20 cellular contexts compared by ENCODE assay signal in the genomic region with DNA sequence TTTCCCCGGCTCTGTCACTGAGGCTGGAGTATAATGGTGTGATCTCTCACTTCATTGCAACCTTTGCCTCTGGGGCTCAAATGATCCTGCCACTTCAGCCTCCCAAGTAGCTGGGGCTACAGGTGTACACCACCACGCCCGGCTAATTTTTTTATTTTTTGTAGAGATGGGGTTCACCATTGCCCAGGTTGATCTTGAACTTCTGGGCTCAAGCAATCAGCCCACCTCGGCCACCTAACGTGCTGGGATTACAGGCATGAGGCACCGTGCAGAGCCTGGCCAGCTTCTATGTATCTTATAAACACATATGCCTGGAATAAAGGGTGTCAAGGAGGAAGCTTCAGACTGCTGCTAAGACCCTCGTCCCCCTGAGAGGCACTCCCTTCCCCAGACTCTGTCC. TPM values are rescaled to one million over a fixed set of nuclear protein-coding genes. Genes with fewer than 3 reads are reported as not detected.
DNase-seq lines count a peak whose midpoint lies in the region; ATAC-seq and TF ChIP-seq lines count a peak whose summit lies in the region.
"Had no signal": no experiment of that assay in that cellular context is flagged by ENCODE, and none has a peak within 500 bp of the region (broad histone marks: within the 10 kb centered on the region; RNA-seq: fewer than 3 reads in every experiment).

No MANE protein-coding gene starts in this region.

- peak overlapping the region; percentile 10 for H3K27ac Mint-ChIP-seq in activated CD8-positive, alpha-beta T cell treated with anti-CD3 and anti-CD28 coated beads, Interleukin-2, amount 10 ng/mL, durations not matched to agents 7 days and 5 days
- no peak overlapping the region for H3K27ac Mint-ChIP-seq in activated CD8-positive, alpha-beta T cell treated with anti-CD3 and anti-CD28 coated beads for 36 hours
- H3K27ac Mint-ChIP-seq in activated B cell treated with CpG ODN at 0.5 μM for 24 hours (peak overlapping the region; percentile 6), nephron progenitor cell (peak overlapping the region; percentile 80)

- CTCF ChIA-PET in activated CD8-positive, alpha-beta T cell treated with anti-CD3 and anti-CD28 coated beads, Interleukin-2, amount 10 ng/mL, durations not matched to agents 7 days and 5 days (lab: Charles Lee) = interaction anchor here (0.7 to 1.0 kb wide), 3 partner anchors 29 to 191 kb away, joined by 3 to 6 read pairs (median 3); no protein-coding TSS in a partner anchor
- CTCF ChIA-PET in activated CD8-positive, alpha-beta T cell treated with anti-CD3 and anti-CD28 coated beads for 36 hours (lab: Charles Lee) = interaction anchor here (1.4 to 1.9 kb wide), 2 partner anchors 13 to 191 kb away, joined by 4 to 5 read pairs; no protein-coding TSS in a partner anchor
- CTCF ChIA-PET in activated B cell treated with CpG ODN at 0.5 μM for 24 hours (lab: Charles Lee) = no interaction called here

- H3K4me3 ChIP-seq in Karpas-422 (ENCODE audit: low read length) = no peak overlapping the region
- H3K4me3 ChIP-seq: A549, HAP-1, MG63, Peyer's patch had no signal

- H3K4me3 Mint-ChIP-seq in activated CD8-positive, alpha-beta T cell treated with anti-CD3 and anti-CD28 coated beads, Interleukin-2, amount 10 ng/mL, durations not matched to agents 7 days and 5 days = no peak overlapping the region
- H3K4me3 Mint-ChIP-seq in activated CD8-positive, alpha-beta T cell treated with anti-CD3 and anti-CD28 coated beads for 36 hours = no peak overlapping the region
- H3K4me3 Mint-ChIP-seq in activated B cell treated with CpG ODN at 0.5 μM for 24 hours (no peak overlapping the region), nephron progenitor cell (no peak overlapping the region)
- H3K4me3 Mint-ChIP-seq: B cell, CD14-positive monocyte had no signal

- peaks cover 61% of the 10 kb centered on the region for H3K79me2 ChIP-seq in Karpas-422 (ENCODE audit: low read length)

- no peaks in the 10 kb centered on the region for H3K9me2 ChIP-seq in Karpas-422 (replicated peaks; ENCODE audit: insufficient read depth, low read length)

- H3K9me3 ChIP-seq in Karpas-422 (ENCODE audit: low read length) = no peaks in the 10 kb centered on the region
- H3K9me3 ChIP-seq: A549, HAP-1, MG63, Peyer's patch had no signal

- peaks cover 11% of the 10 kb centered on the region for H3K36me3 ChIP-seq in Karpas-422 (ENCODE audit: insufficient read depth, low read length)
- H3K36me3 ChIP-seq: MG63, Peyer's patch had no signal

- H3K27me3 Mint-ChIP-seq in activated CD8-positive, alpha-beta T cell treated with anti-CD3 and anti-CD28 coated beads, Interleukin-2, amount 10 ng/mL, durations not matched to agents 7 days and 5 days (ENCODE audit: low read depth) = no peaks in the 10 kb centered on the region
- H3K27me3 Mint-ChIP-seq in activated CD8-positive, alpha-beta T cell treated with anti-CD3 and anti-CD28 coated beads for 36 hours = no peaks in the 10 kb centered on the region
- H3K27me3 Mint-ChIP-seq in activated B cell treated with CpG ODN at 0.5 μM for 24 hours = no peaks in the 10 kb centered on the region
- H3K27me3 Mint-ChIP-seq in nephron progenitor cell (ENCODE audit: low read depth, poor library complexity) = no peaks in the 10 kb centered on the region
- H3K27me3 Mint-ChIP-seq: B cell had no signal

- in situ Hi-C loops in GM13977 (cut with MboI; ENCODE audit: low pct_unique_long_range_greater_than_20kb, low sequenced_read_pairs, unreplicated experiment) = no loop called here

- H3K4me1 ChIP-seq in Karpas-422 (ENCODE audit: low read length) = peaks cover 50% of the 10 kb centered on the region

- H3K27ac ChIP-seq in Karpas-422 (ENCODE audit: low read length) = peak overlapping the region; percentile 92; the same call in 1 of the 2 replicates
- H3K27ac ChIP-seq: A549, Peyer's patch had no signal

- no peak for DNase-seq in activated CD8-positive, alpha-beta T cell treated with anti-CD3 and anti-CD28 coated beads, Interleukin-2, amount 10 ng/mL, durations not matched to agents 7 days and 5 days
- DNase-seq in activated CD8-positive, alpha-beta T cell treated with anti-CD3 and anti-CD28 coated beads for 36 hours = no peak
- no peak for DNase-seq in Karpas-422
- DNase-seq in activated B cell treated with CpG ODN at 0.5 μM for 24 hours = no peak
- no peak for DNase-seq in nephron progenitor cell
- no peak for DNase-seq in stimulated activated naive CD4-positive, alpha-beta T cell treated with Interleukin-2 at 50 U/mL for 16 hours (lab: John Stamatoyannopoulos, UW)
- no peak for DNase-seq in GM13977 (ENCODE audit: low spot score)
- DNase-seq: MG63, NCI-H1417, NCI-H1694 treated with DMSO at 0.1 percent for 48 hours, NCI-H2081 treated with DMSO at 0.1 percent for 48 hours, NCI-H2171 treated with DMSO at 0.1 percent for 48 hours, NCI-H524 treated with DMSO at 0.1 percent for 48 hours had no signal

- peaks cover 50% of the 10 kb centered on the region for H3K4me1 Mint-ChIP-seq in activated CD8-positive, alpha-beta T cell treated with anti-CD3 and anti-CD28 coated beads, Interleukin-2, amount 10 ng/mL, durations not matched to agents 7 days and 5 days (ENCODE audit: low read depth)
- H3K4me1 Mint-ChIP-seq in activated CD8-positive, alpha-beta T cell treated with anti-CD3 and anti-CD28 coated beads for 36 hours (ENCODE audit: low read depth) = peaks cover 38% of the 10 kb centered on the region
- peaks cover 20% of the 10 kb centered on the region for H3K4me1 Mint-ChIP-seq in activated B cell treated with CpG ODN at 0.5 μM for 24 hours
- peaks cover 9% of the 10 kb centered on the region for H3K4me1 Mint-ChIP-seq in nephron progenitor cell

- H3K9ac ChIP-seq in Karpas-422 (ENCODE audit: low read length) = no peak overlapping the region

- no peak for TF ChIP-seq CTCF in activated CD8-positive, alpha-beta T cell treated with anti-CD3 and anti-CD28 coated beads for 36 hours (IDR thresholded peaks at IDR 0.05)
- TF ChIP-seq CTCF in activated B cell treated with CpG ODN at 0.5 μM for 24 hours (IDR thresholded peaks at IDR 0.05) = no peak
- TF ChIP-seq CTCF in nephron progenitor cell (IDR thresholded peaks at IDR 0.05) = no peak
- TF ChIP-seq CTCF in GM13977 (IDR thresholded peaks at IDR 0.05; ENCODE audit: extremely low read depth, insufficient read depth, missing control alignments) = no peak

- intact Hi-C loops in activated CD8-positive, alpha-beta T cell treated with anti-CD3 and anti-CD28 coated beads for 36 hours (cut with micrococcal nuclease) = no loop called here
- intact Hi-C loops in activated B cell treated with CpG ODN at 0.5 μM for 24 hours (cut with micrococcal nuclease) = no loop called here

- no peaks in the 10 kb centered on the region for H3K27me3 ChIP-seq in Karpas-422 (ENCODE audit: low read length)
- H3K27me3 ChIP-seq: MG63, Peyer's patch had no signal

- H3K4me2 ChIP-seq in Karpas-422 (ENCODE audit: low read depth, low read length, poor library complexity, severe bottlenecking) = no peak overlapping the region
- H3K4me2 ChIP-seq: A549 had no signal

- H4K20me1 ChIP-seq in Karpas-422 (ENCODE audit: insufficient read depth, low read depth, low read length) = no peaks in the 10 kb centered on the region

- H3K9me3 Mint-ChIP-seq in activated CD8-positive, alpha-beta T cell treated with anti-CD3 and anti-CD28 coated beads, Interleukin-2, amount 10 ng/mL, durations not matched to agents 7 days and 5 days (ENCODE audit: insufficient read depth) = no peaks in the 10 kb centered on the region
- no peaks in the 10 kb centered on the region for H3K9me3 Mint-ChIP-seq in activated CD8-positive, alpha-beta T cell treated with anti-CD3 and anti-CD28 coated beads for 36 hours
- no peaks in the 10 kb centered on the region for H3K9me3 Mint-ChIP-seq in activated B cell treated with CpG ODN at 0.5 μM for 24 hours
- H3K9me3 Mint-ChIP-seq in nephron progenitor cell = no peaks in the 10 kb centered on the region
- H3K9me3 Mint-ChIP-seq: CD14-positive monocyte had no signal

- no peak for ATAC-seq in activated CD8-positive, alpha-beta T cell treated with anti-CD3 and anti-CD28 coated beads, Interleukin-2, amount 10 ng/mL, durations not matched to agents 7 days and 5 days
- no peak for ATAC-seq in activated CD8-positive, alpha-beta T cell treated with anti-CD3 and anti-CD28 coated beads for 36 hours
- ATAC-seq in activated B cell treated with CpG ODN at 0.5 μM for 24 hours (ENCODE audit: low read depth) = no peak
- ATAC-seq: A549 had no signal

- POLR2A ChIA-PET in activated CD8-positive, alpha-beta T cell treated with anti-CD3 and anti-CD28 coated beads, Interleukin-2, amount 10 ng/mL, durations not matched to agents 7 days and 5 days (lab: Charles Lee) = interaction anchor here (0.9 to 2.0 kb wide), 2 partner anchors 55 to 195 kb away, joined by 3 to 4 read pairs; a partner anchor contains a TSS
- POLR2A ChIA-PET in activated CD8-positive, alpha-beta T cell treated with anti-CD3 and anti-CD28 coated beads for 36 hours (lab: Charles Lee) = interaction anchor here (1.1 kb wide), 1 partner anchor 57 kb away, joined by 3 read pairs; a partner anchor contains a TSS
- POLR2A ChIA-PET in activated B cell treated with CpG ODN at 0.5 μM for 24 hours (lab: Charles Lee) = no interaction called here

- H2AFZ ChIP-seq in Karpas-422 (ENCODE audit: low read length) = no peak overlapping the region

- H3K36me3 Mint-ChIP-seq in activated CD8-positive, alpha-beta T cell treated with anti-CD3 and anti-CD28 coated beads, Interleukin-2, amount 10 ng/mL, durations not matched to agents 7 days and 5 days (ENCODE audit: low read depth) = peaks cover 32% of the 10 kb centered on the region
- H3K36me3 Mint-ChIP-seq in activated CD8-positive, alpha-beta T cell treated with anti-CD3 and anti-CD28 coated beads for 36 hours (ENCODE audit: low read depth) = peaks cover 29% of the 10 kb centered on the region
- H3K36me3 Mint-ChIP-seq in activated B cell treated with CpG ODN at 0.5 μM for 24 hours (ENCODE audit: low read depth) = peaks cover 27% of the 10 kb centered on the region
- H3K36me3 Mint-ChIP-seq in nephron progenitor cell (ENCODE audit: low read depth) = peaks cover 40% of the 10 kb centered on the region

RNA-seq across cellular contexts. Expression of a gene that starts 4.2 kb away (rescaled TPM):
- total RNA-seq in activated CD8-positive, alpha-beta T cell treated with anti-CD3 and anti-CD28 coated beads, Interleukin-2, amount 10 ng/mL, durations not matched to agents 7 days and 5 days = 10 to 100 TPM; 29.7 to 30.3 TPM
- 10 to 100 TPM; 30.4 to 32.8 TPM for total RNA-seq in activated CD8-positive, alpha-beta T cell treated with anti-CD3 and anti-CD28 coated beads for 36 hours
- total RNA-seq in Karpas-422 (2014; rRNA removed; shearing (Covaris generic); ENCODE audit: low replicate concordance) = 64.5 and 65.2 TPM in 2 replicates
- 12.4 and 19.2 TPM in 2 replicates for total RNA-seq in activated B cell treated with CpG ODN at 0.5 μM for 24 hours

RNA-seq across cellular contexts. Expression of a gene that starts 21.8 kb away (rescaled TPM):
- not detected for total RNA-seq in activated CD8-positive, alpha-beta T cell treated with anti-CD3 and anti-CD28 coated beads, Interleukin-2, amount 10 ng/mL, durations not matched to agents 7 days and 5 days
- total RNA-seq in activated CD8-positive, alpha-beta T cell treated with anti-CD3 and anti-CD28 coated beads for 36 hours = not detected
- total RNA-seq in Karpas-422 (2014; rRNA removed; shearing (Covaris generic); ENCODE audit: low replicate concordance) = 100 and 141 TPM in 2 replicates
- total RNA-seq in activated B cell treated with CpG ODN at 0.5 μM for 24 hours = 0.29 TPM in 1 of 2 replicates, not detected in the other
- total RNA-seq: B cell, Daoy, LHCN-M2, Peyer's patch had no signal

RNA-seq across cellular contexts. Expression of a gene that starts 56.0 kb away (rescaled TPM):
- total RNA-seq in activated CD8-positive, alpha-beta T cell treated with anti-CD3 and anti-CD28 coated beads, Interleukin-2, amount 10 ng/mL, durations not matched to agents 7 days and 5 days = 10 to 100 TPM; 34.1 to 37.7 TPM
- 10 to 100 TPM; 23.2 to 31.0 TPM for total RNA-seq in activated CD8-positive, alpha-beta T cell treated with anti-CD3 and anti-CD28 coated beads for 36 hours
- 18.5 and 20.4 TPM in 2 replicates for total RNA-seq in Karpas-422 (2014; rRNA removed; shearing (Covaris generic); ENCODE audit: low replicate concordance)
- total RNA-seq in activated B cell treated with CpG ODN at 0.5 μM for 24 hours = 39.0 and 39.1 TPM in 2 replicates

RNA-seq across cellular contexts. Expression of a gene that starts 56.9 kb away (rescaled TPM):
- total RNA-seq in activated CD8-positive, alpha-beta T cell treated with anti-CD3 and anti-CD28 coated beads, Interleukin-2, amount 10 ng/mL, durations not matched to agents 7 days and 5 days = 10 to 100 TPM; 30.3 to 31.3 TPM
- 10 to 100 TPM; 34.1 to 38.4 TPM for total RNA-seq in activated CD8-positive, alpha-beta T cell treated with anti-CD3 and anti-CD28 coated beads for 36 hours
- total RNA-seq in Karpas-422 (2014; rRNA removed; shearing (Covaris generic); ENCODE audit: low replicate concordance) = 12.9 and 17.1 TPM in 2 replicates
- total RNA-seq in activated B cell treated with CpG ODN at 0.5 μM for 24 hours = 1.7 and 1.8 TPM in 2 replicates

Comparison
In these comparisons a context has a peak if more than half of its experiments do, and no peak if none do; other contexts are left out.
1. RNA of a gene that starts 21.8 kb away (total RNA-seq): 100 to 141 TPM in Karpas-422; not detected in activated CD8-positive, alpha-beta T cell treated with anti-CD3 and anti-CD28 coated beads, Interleukin-2, amount 10 ng/mL, durations not matched to agents 7 days and 5 days, not detected in activated CD8-positive, alpha-beta T cell treated with anti-CD3 and anti-CD28 coated beads for 36 hours and 0.29 TPM in activated B cell treated with CpG ODN at 0.5 μM for 24 hours; every median in the first group is over 10 times any median in the second.